ENCODE assay signal across 8 cellular contexts in genomic region chr17:56833023-56833811, GRCh38. TPM values are rescaled to one million over a fixed set of nuclear protein-coding genes. Genes with fewer than 3 reads are reported as not detected.
DNase-seq lines count a peak whose midpoint lies in the region; ATAC-seq, FAIRE-seq and TF ChIP-seq lines count a peak whose summit lies in the region.

No MANE protein-coding gene starts in this region.

- peaks cover 24% of the 10 kb centered on the region for H4K20me1 ChIP-seq in DND-41 (ENCODE audit: insufficient read depth, low read length)

- peak overlapping the region; percentile 68 for H3K27ac ChIP-seq in DND-41 (ENCODE audit: low read length)
- peak overlapping the region; percentile 48 to 98 (median 80) for H3K27ac ChIP-seq in pancreas
- H3K27ac ChIP-seq in tibial artery = peak overlapping the region; percentile 73 to 79

- H3K9ac ChIP-seq in DND-41 (ENCODE audit: low read depth, low read length) = peak overlapping the region; percentile 67

- H3K79me2 ChIP-seq in DND-41 (ENCODE audit: insufficient read depth, low read length) = peaks cover 43% of the 10 kb centered on the region

- peak overlapping the region; percentile 81 for H2AFZ ChIP-seq in DND-41 (ENCODE audit: low read depth, low read length)

- intact Hi-C loops in head of caudate nucleus (cut with DNase I) = loop anchor here (5.0 to 10.0 kb wide), 2 partner anchors 79 to 132 kb away; partner anchors contain the start of genes COIL and TRIM25
- intact Hi-C loops in pancreas (cut with DNase I) = no loop called here
- intact Hi-C loops in tibial artery (cut with DNase I; ENCODE audit: low total_unique reads) = loop anchor here (10.0 kb wide), 1 partner anchor 282 kb away; no protein-coding TSS in a partner anchor

- H3K4me3 ChIP-seq in DND-41 (ENCODE audit: low read depth in 1 of 2, low read length in 2 of 2) (peak overlapping the region; percentile 40 to 75), pancreas (peak overlapping the region; percentile 47 to 93 (median 74)), tibial artery (peak overlapping the region; percentile 78 to 86)

- FAIRE-seq in pancreas (lab: Jason Lieb, UNC) = no peak

- no peaks in the 10 kb centered on the region for H3K27me3 ChIP-seq in DND-41 (ENCODE audit: insufficient read depth, low read length, poor library complexity)
- no peaks in the 10 kb centered on the region for H3K27me3 ChIP-seq in pancreas
- no peaks in the 10 kb centered on the region for H3K27me3 ChIP-seq in tibial artery

- ATAC-seq in DND-41 (ENCODE audit: insufficient read depth, low read depth) (peak; percentile 73), GM21447 (IDR thresholded peaks at IDR 0.05; ENCODE audit: unreplicated experiment) (peak; percentile 44), pancreas (peak; percentile 15 to 66 (median 56))

- TF ChIP-seq CTCF in DND-41 (IDR thresholded peaks at IDR 0.05; ENCODE audit: borderline replicate concordance, extremely low read depth, low read length, poor library complexity, severe bottlenecking) (no peak), pancreas (IDR thresholded peaks at IDR 0.05) (no peak), tibial artery (IDR thresholded peaks at IDR 0.05) (no peak)

- 0 to 1% methylated on average over 67 to 96 of the region's 96 CpGs for WGBS in pancreas, 2 donors

- H3K9me3 ChIP-seq in DND-41 (ENCODE audit: insufficient read depth, low read length, severe bottlenecking) (no peaks in the 10 kb centered on the region), pancreas (no peaks in the 10 kb centered on the region), tibial artery (no peaks in the 10 kb centered on the region)

- H3K36me3 ChIP-seq in DND-41 (ENCODE audit: insufficient read depth, low read length) (peaks cover 33% of the 10 kb centered on the region), pancreas (no peaks in the 10 kb centered on the region), tibial artery (peaks cover 0 to 7% (median 0%) of the 10 kb centered on the region in 3 donors)

- TF ChIP-seq POLR2A in Raji (IDR thresholded peaks at IDR 0.05; ENCODE audit: insufficient read depth, low read depth, low read length) = peak; percentile 75

- DNase-seq in DND-41 (peak; percentile 83), HUDEP-2 (lab: John Stamatoyannopoulos, UW; ENCODE audit: unreplicated experiment in 76 of 76) (peak in 47 of 76 experiments; percentile 3 to 90 (median 38)), head of caudate nucleus (peak; percentile 38 to 87 (median 70)), pancreas (peak; percentile 43 to 84 (median 60)), tibial artery (peak; percentile 52 to 73)
- DNase-seq in activated naive CD4-positive, alpha-beta T cell (lab: John Stamatoyannopoulos, UW) = peak; percentile 29 to 74 (median 62)

- H3K4me1 ChIP-seq in DND-41 (ENCODE audit: insufficient read depth, low read length) = peaks cover 59% of the 10 kb centered on the region
- peaks cover 6 to 35% (median 14%) of the 10 kb centered on the region in 3 donors for H3K4me1 ChIP-seq in pancreas
- peaks cover 7 to 35% (median 16%) of the 10 kb centered on the region in 4 donors for H3K4me1 ChIP-seq in tibial artery

- H3K4me2 ChIP-seq in DND-41 (ENCODE audit: insufficient read depth, low read length) = peak overlapping the region; percentile 87

RNA-seq across cellular contexts. Expression of gene C17orf67, which starts 0.5 kb away (rescaled TPM):
- 1 to 10 TPM; 1.0 to 2.1 (median 1.6) TPM for total RNA-seq in pancreas
- polyA plus RNA-seq in pancreas = 1 to 10 TPM; 3.2 to 9.6 TPM

RNA-seq across cellular contexts. Expression of gene DGKE, which starts 0.7 kb away (rescaled TPM):
- 1 to 10 TPM; 3.9 to 7.6 (median 4.4) TPM for total RNA-seq in pancreas
- 1 to 10 TPM; 1.8 to 5.2 TPM for polyA plus RNA-seq in pancreas

Comparison
In these comparisons a context has a peak if more than half of its experiments do, and no peak if none do; other contexts are left out.
1. Peak in every context shown above with its lines: DNase-seq, ATAC-seq, H3K4me3 ChIP-seq and H3K27ac ChIP-seq.
2. intact Hi-C loops: an anchor here in head of caudate nucleus (5.0 to 10.0 kb wide) and tibial artery (10.0 kb wide); none called in pancreas.